ENCODE assay signal across 23 cellular contexts in the genomic region with DNA sequence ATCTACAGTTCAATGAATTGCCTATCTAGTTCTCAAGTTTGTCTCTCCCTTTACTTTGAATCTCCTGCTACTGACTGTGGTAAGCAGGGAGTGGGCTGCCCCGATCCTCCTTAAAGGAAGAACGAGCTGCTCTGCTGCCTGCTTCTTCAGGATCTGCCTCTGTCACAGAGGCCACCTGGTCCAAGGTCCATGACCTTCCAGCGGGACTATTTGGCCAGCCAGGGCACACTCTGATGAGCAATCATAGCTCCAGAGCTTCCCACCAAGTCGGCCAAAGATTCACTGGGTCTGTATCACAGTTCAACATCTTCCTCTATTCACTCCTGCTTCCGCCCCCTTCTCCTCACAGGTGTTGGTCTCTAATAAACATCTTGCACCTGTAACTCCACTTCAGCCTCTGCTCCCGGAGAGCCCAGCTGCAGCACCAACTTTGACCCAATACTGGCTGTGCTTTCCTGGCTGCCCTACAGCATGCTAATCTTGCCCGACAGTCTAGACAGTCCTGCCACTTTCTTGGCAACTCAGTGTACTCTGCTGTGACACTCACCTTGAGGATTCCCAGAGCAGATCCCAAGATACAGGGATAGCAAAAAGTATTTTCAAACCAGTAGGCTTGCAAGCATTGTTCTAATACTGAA. TPM values are rescaled to one million over a fixed set of nuclear protein-coding genes. Genes with fewer than 3 reads are reported as not detected.
DNase-seq lines count a peak whose midpoint lies in the region; ATAC-seq and TF ChIP-seq lines count a peak whose summit lies in the region.
"Had no signal": no experiment of that assay in that cellular context is flagged by ENCODE, and none has a peak within 500 bp of the region (broad histone marks: within the 10 kb centered on the region; RNA-seq: fewer than 3 reads in every experiment).

No MANE protein-coding gene starts in this region.

- H3K4me3 Mint-ChIP-seq in GM23338 (no peak overlapping the region), T-helper 17 cell (no peak overlapping the region)
- H3K4me3 Mint-ChIP-seq: CD4-positive, CD25-positive, alpha-beta regulatory T cell; H9 had no signal

- H3K27me3 ChIP-seq in GM23338 (ENCODE audit: insufficient read depth), result no peaks in the 10 kb centered on the region
- H3K27me3 ChIP-seq: BLaER1 had no signal

- peak overlapping the region; percentile 38; the same call in 1 of the 2 replicates for H2AFZ ChIP-seq in GM23338
- H2AFZ ChIP-seq: GM23248 had no signal

- H3K4me1 Mint-ChIP-seq in GM23338 (no peaks in the 10 kb centered on the region; the same call in 2 of the 3 replicates), T-helper 17 cell (peaks cover 8% of the 10 kb centered on the region)

- H3K79me2 ChIP-seq in GM23338 (replicated peaks; ENCODE audit: insufficient read depth), result no peaks in the 10 kb centered on the region

- H3F3A ChIP-seq in GM23338 (replicated peaks; ENCODE audit: low read depth), result no peaks in the 10 kb centered on the region

- H3K27ac ChIP-seq in GM23338 (ENCODE audit: low read depth) (no peak overlapping the region), substantia nigra (ENCODE audit: low read depth, low read length, poor library complexity, severe bottlenecking) (no peak overlapping the region)
- H3K27ac ChIP-seq: BLaER1, GM23248 had no signal

- no peaks in the 10 kb centered on the region for H4K20me1 ChIP-seq in GM23338 (replicated peaks; ENCODE audit: insufficient read depth)
- H4K20me1 ChIP-seq: BLaER1 had no signal

- no peaks in the 10 kb centered on the region for H3K9me3 ChIP-seq in T-helper 17 cell (ENCODE audit: control insufficient read depth, low read length, poor library complexity, severe bottlenecking)
- no peaks in the 10 kb centered on the region for H3K9me3 ChIP-seq in mucosa of descending colon
- H3K9me3 ChIP-seq: BLaER1, MG63 had no signal

- H3K9me3 Mint-ChIP-seq in GM23338, result no peaks in the 10 kb centered on the region
- H3K9me3 Mint-ChIP-seq: CD4-positive, CD25-positive, alpha-beta regulatory T cell; H9 had no signal

- intact Hi-C loops in Right ventricle myocardium inferior (cut with DNase I) (no loop called here), cardiac septum (cut with DNase I) (no loop called here), mucosa of descending colon (cut with DNase I, micrococcal nuclease) (no loop called here)

- no peak for TF ChIP-seq CTCF in GM23338 (conservative IDR thresholded peaks at IDR 0.05; ENCODE audit: low read depth in 2 of 2)
- TF ChIP-seq CTCF in mucosa of descending colon (IDR thresholded peaks at IDR 0.05), result no peak

- H3K4me2 ChIP-seq in GM23338, result no peak overlapping the region
- H3K4me2 ChIP-seq: BLaER1 had no signal

- DNase-seq in Right ventricle myocardium inferior (ENCODE audit: missing footprints), result no peak
- no peak for DNase-seq in cardiac septum (ENCODE audit: low spot score)
- DNase-seq in GM23338 (ENCODE audit: low spot score), result no peak
- no peak for DNase-seq in T-helper 17 cell
- DNase-seq in mucosa of descending colon, result no peak
- DNase-seq in substantia nigra (lab: John Stamatoyannopoulos, UW), result no peak
- DNase-seq: CD4-positive, CD25-positive, alpha-beta regulatory T cell; DMS153; GM23248; H9; IMR-90; KG1; MG63; NCI-H1105 treated with DMSO at 0.1 percent for 48 hours; NCI-H146; NCI-H1930; NCI-H2171; NCI-H226; NCI-H774 had no signal

- ATAC-seq in Right ventricle myocardium inferior, result peak; percentile 84
- ATAC-seq in GM23338, result no peak
- ATAC-seq in T-helper 17 cell, result no peak
- ATAC-seq in mucosa of descending colon, result peak; percentile 32
- ATAC-seq in HG03097 (IDR thresholded peaks at IDR 0.05; ENCODE audit: low FRiP score, unreplicated experiment), result no peak
- ATAC-seq in GM19452 (IDR thresholded peaks at IDR 0.05; ENCODE audit: unreplicated experiment), result no peak

- no peak overlapping the region for H3K4me3 ChIP-seq in GM23338
- H3K4me3 ChIP-seq in mucosa of descending colon, result no peak overlapping the region
- H3K4me3 ChIP-seq: BLaER1, GM23248, MG63 had no signal

- H3K36me3 Mint-ChIP-seq in GM23338 (ENCODE audit: low read depth) (no peaks in the 10 kb centered on the region), T-helper 17 cell (ENCODE audit: low read depth) (no peaks in the 10 kb centered on the region)
- H3K36me3 Mint-ChIP-seq: CD4-positive, CD25-positive, alpha-beta regulatory T cell had no signal

- H3K27me3 Mint-ChIP-seq in GM23338 (ENCODE audit: insufficient read depth, low read depth, poor library complexity) (no peaks in the 10 kb centered on the region), T-helper 17 cell (peaks cover 21% of the 10 kb centered on the region)

- H3K27ac Mint-ChIP-seq in GM23338 (no peak overlapping the region), T-helper 17 cell (peak overlapping the region; percentile 2)
- H3K27ac Mint-ChIP-seq: CD4-positive, CD25-positive, alpha-beta regulatory T cell; H9 had no signal

- H3K4me1 ChIP-seq in GM23338 (ENCODE audit: insufficient read depth), result no peaks in the 10 kb centered on the region
- H3K4me1 ChIP-seq in mucosa of descending colon (ENCODE audit: low read depth), result no peaks in the 10 kb centered on the region

- H3K36me3 ChIP-seq in GM23338 (ENCODE audit: insufficient read depth) (no peaks in the 10 kb centered on the region), mucosa of descending colon (ENCODE audit: low read depth) (no peaks in the 10 kb centered on the region)
- H3K36me3 ChIP-seq: BLaER1, MG63 had no signal

- H3K9me2 ChIP-seq in GM23338 (ENCODE audit: insufficient read depth), result no peaks in the 10 kb centered on the region

TF ChIP-seq in GM23338, 12 proteins besides CTCF, POLR2A, EP300 and RAD21:
- TF ChIP-seq CREB1 (CRISPR knock-in tag; IDR thresholded peaks at IDR 0.05; ENCODE audit: low read depth) (no peak), POLR2AphosphoS5 (IDR thresholded peaks at IDR 0.05; ENCODE audit: low read depth) (no peak), ZNF114 (CRISPR knock-in tag; IDR thresholded peaks at IDR 0.05) (no peak), STAT1 (IDR thresholded peaks at IDR 0.05; ENCODE audit: unreplicated experiment) (no peak), EZH2 (IDR thresholded peaks at IDR 0.05; ENCODE audit: low read depth, unreplicated experiment) (no peak)
- TF ChIP-seq, protein P1, sequence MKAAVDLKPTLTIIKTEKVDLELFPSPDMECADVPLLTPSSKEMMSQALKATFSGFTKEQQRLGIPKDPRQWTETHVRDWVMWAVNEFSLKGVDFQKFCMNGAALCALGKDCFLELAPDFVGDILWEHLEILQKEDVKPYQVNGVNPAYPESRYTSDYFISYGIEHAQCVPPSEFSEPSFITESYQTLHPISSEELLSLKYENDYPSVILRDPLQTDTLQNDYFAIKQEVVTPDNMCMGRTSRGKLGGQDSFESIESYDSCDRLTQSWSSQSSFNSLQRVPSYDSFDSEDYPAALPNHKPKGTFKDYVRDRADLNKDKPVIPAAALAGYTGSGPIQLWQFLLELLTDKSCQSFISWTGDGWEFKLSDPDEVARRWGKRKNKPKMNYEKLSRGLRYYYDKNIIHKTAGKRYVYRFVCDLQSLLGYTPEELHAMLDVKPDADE (IDR thresholded peaks at IDR 0.05), result no peak
TF ChIP-seq in GM23338: peak in this region for 0.

RNA-seq across cellular contexts. Expression of gene MAP10, which starts 16.9 kb away (rescaled TPM):
- total RNA-seq in Right ventricle myocardium inferior (3.3 TPM), cardiac septum (2.3 TPM), T-helper 17 cell (1 to 10 TPM; 1.3 to 1.8 TPM), mucosa of descending colon (1 to 10 TPM; 1.6 to 4.3 (median 2.2) TPM)
- 2.8 and 3.3 TPM in 2 replicates for total RNA-seq in GM23338 (2014; rRNA removed; shearing (Covaris generic))
- polyA plus RNA-seq in GM23338 (2016; fragmentation: Nextera tagmentation; extraction: Ambion mirVana), result 2.3 and 2.9 TPM in 2 replicates
- total RNA-seq: G401 had no signal

Comparison
In these comparisons a context has a peak if more than half of its experiments do, and no peak if none do; other contexts are left out.
1. ATAC-seq: peak in Right ventricle myocardium inferior (single experiment) and mucosa of descending colon (single experiment); none in GM23338 (single experiment), T-helper 17 cell (single experiment), HG03097 (single experiment) and GM19452 (single experiment).